ENCODE assay signal across 1 cellular context in the genomic region with DNA sequence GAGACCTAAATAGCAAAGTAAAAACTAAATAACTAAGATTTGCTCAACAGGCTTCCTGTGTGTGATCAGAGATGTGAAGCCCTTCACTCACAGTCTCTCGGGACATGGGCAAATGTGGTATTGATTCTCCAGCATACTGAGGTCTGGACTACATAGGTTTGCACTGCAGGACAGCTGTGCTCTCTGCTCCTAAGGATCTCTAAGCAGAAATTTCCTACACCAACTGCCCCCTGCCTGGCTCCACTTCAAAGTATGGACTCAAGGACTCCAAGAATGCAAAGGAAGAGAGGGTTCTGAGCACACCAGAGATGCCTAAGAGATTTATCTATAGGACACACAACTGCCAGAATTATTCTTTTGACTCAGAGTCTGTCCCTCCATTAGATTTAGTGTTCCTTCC.
TF ChIP-seq lines count a peak whose summit lies in the region.

No MANE protein-coding gene starts in this region.

TF ChIP-seq in IMR-90, 13 proteins besides CTCF, POLR2A, EP300 and RAD21:
- TF ChIP-seq MAFK (IDR thresholded peaks at IDR 0.05; ENCODE audit: low read depth, low read length) (no peak), MXI1 (IDR thresholded peaks at IDR 0.05; ENCODE audit: borderline replicate concordance, low read depth, low read length) (no peak), NFE2L2 (IDR thresholded peaks at IDR 0.05; ENCODE audit: low read depth, low read length) (no peak), ELK1 (IDR thresholded peaks at IDR 0.05; ENCODE audit: borderline replicate concordance, low read depth, low read length) (no peak), SMC3 (IDR thresholded peaks at IDR 0.05; ENCODE audit: low read depth, low read length) (no peak), CHD1 (IDR thresholded peaks at IDR 0.05; ENCODE audit: low read depth, low read length) (no peak), RCOR1 (IDR thresholded peaks at IDR 0.05; ENCODE audit: insufficient replicate concordance, low read length) (no peak), FOS (IDR thresholded peaks at IDR 0.05; ENCODE audit: low read depth, low read length) (no peak), RFX5 (IDR thresholded peaks at IDR 0.05; ENCODE audit: low read depth, low read length) (no peak), USF2 (IDR thresholded peaks at IDR 0.05; ENCODE audit: low read depth, low read length) (no peak), MAZ (IDR thresholded peaks at IDR 0.05; ENCODE audit: borderline replicate concordance, low read depth, low read length) (no peak), BHLHE40 (IDR thresholded peaks at IDR 0.05; ENCODE audit: low read depth, low read length) (no peak), CEBPB (IDR thresholded peaks at IDR 0.05; ENCODE audit: low read depth, low read length) (no peak)
